ENCODE assay signal across 20 cellular contexts in the genomic region with DNA sequence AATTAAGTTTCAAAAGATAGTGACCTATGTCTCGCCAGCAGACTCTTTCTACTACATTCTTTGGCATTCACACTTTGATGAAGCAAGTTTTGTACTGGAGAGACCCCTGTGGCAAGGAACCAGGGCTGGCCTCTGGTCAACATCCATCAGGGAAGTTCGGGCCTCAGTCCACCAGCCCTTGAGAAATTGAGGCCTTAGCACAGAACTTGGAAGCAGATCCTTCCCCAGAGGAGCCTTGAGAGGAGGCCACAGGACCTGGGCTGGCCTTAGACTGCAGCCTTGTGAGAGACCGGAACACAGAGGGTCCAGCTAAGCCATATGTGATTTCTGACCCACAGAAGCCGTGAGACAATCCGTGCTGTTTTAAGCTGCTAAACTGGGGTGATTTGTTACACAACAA.
"Had no signal": no experiment of that assay in that cellular context is flagged by ENCODE, and none has a peak within 500 bp of the region (broad histone marks: within the 10 kb centered on the region; RNA-seq: fewer than 3 reads in every experiment).

No MANE protein-coding gene starts in this region.

- ATAC-seq: natural killer cell; stimulated activated effector memory CD8-positive, alpha-beta T cell treated with anti-CD3 and anti-CD28 coated beads, Interleukin-12 subunit alpha, Interleukin-12 subunit beta, amount 100 ng/mL, for 72 hours had no signal

- H3K4me1 ChIP-seq: left ventricle myocardium inferior, neural progenitor cell, right atrium auricular region, sigmoid colon, spleen, tibial nerve, uterus had no signal

- H3K9me3 ChIP-seq: left ventricle myocardium inferior, ovary, right atrium auricular region, sigmoid colon, spleen, tibial nerve, uterus had no signal

- H3K36me3 ChIP-seq: left ventricle myocardium inferior, neural progenitor cell, ovary, right atrium auricular region, sigmoid colon, spleen, tibial nerve, uterus had no signal

- H3K27ac ChIP-seq: left ventricle myocardium inferior, neural progenitor cell, ovary, right atrium auricular region, sigmoid colon, spleen, tibial nerve, uterus had no signal

- H3K4me2 ChIP-seq: neural progenitor cell had no signal

- H3K4me3 ChIP-seq: left ventricle myocardium inferior, lung, neural progenitor cell, ovary, right atrium auricular region, sigmoid colon, spleen, tibial nerve, uterus had no signal

- H2AFZ ChIP-seq: neural progenitor cell had no signal

- H3K27me3 ChIP-seq: neural progenitor cell, ovary, right atrium auricular region, sigmoid colon, spleen, tibial nerve, uterus had no signal

- DNase-seq: hypothalamus; immature natural killer cell; kidney; left ventricle myocardium inferior; mesendoderm; naive B cell; natural killer cell; nephron progenitor cell; ovary; sigmoid colon; small intestine; spleen; stimulated activated CD4-positive, alpha-beta T cell treated with anti-CD3 and anti-CD28 coated beads, Interleukin-4, amount 100 ng/mL, for 24 hours; stimulated activated naive CD4-positive, alpha-beta T cell; uterus had no signal
